Comparison of ENCODE assay signal across 10 cellular contexts in the genomic region with DNA sequence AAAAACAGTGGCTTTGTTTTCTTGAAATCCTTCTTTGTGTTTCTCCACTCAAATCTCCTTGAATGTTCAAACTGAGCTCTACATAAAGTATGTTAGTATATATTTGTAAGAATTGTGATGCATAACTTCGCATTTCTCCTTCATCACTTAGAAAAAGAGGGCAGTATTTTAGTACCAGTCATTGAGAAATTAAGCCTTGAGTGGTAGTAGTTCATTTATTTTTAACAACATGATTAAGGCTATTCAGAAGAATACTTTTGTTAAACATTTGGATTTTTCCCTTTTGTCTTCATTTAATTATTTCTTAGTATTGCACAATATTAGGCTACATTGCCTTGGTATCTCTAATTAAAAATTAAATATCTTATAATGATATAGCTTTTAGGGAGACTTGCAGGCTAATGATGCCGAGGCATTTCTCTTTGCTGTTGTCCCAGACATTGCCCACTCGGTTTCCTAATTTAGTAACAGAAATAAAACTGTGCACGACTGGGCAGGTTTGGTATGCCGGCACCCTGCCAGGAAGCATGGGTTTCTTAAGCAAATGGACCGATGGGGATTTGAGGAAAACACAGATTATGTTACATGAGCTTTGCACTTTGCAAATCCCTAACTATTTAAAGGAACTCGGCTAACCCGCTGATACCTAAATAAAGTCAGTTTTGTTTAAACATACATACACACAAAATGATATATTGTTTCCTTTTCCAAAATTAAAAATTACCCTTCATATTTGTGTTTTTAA. TPM values are rescaled to one million over a fixed set of nuclear protein-coding genes. Genes with fewer than 3 reads are reported as not detected.
DNase-seq lines count a peak whose midpoint lies in the region; ATAC-seq, FAIRE-seq and TF ChIP-seq lines count a peak whose summit lies in the region.
"Had no signal": no experiment of that assay in that cellular context is flagged by ENCODE, and none has a peak within 500 bp of the region (broad histone marks: within the 10 kb centered on the region; RNA-seq: fewer than 3 reads in every experiment).

No MANE protein-coding gene starts in this region.

- no peak overlapping the region for H3K4me3 Mint-ChIP-seq in stimulated activated naive B cell treated with anti-CD40 and anti-IgM and Interleukin-4, amounts not matched to agents 10 μg/mL and 1 μg/mL and 100 μg/mL, for 72 hours

- H3K36me3 ChIP-seq in heart left ventricle: no peaks in the 10 kb centered on the region
- no peaks in the 10 kb centered on the region for H3K36me3 ChIP-seq in stomach

- TF ChIP-seq CTCF in heart left ventricle (IDR thresholded peaks at IDR 0.05) (no peak), stomach (IDR thresholded peaks at IDR 0.05) (no peak), omental fat pad (IDR thresholded peaks at IDR 0.05) (no peak)

- intact Hi-C loops in heart left ventricle (cut with DNase I): loop anchor here in 2 of 10 donors (5.0 kb wide), 2 partner anchors 36 to 261 kb away; partner anchors contain the start of gene MEF2A (in 1 of the 2)
- intact Hi-C loops in stomach (cut with DNase I; ENCODE audit: low total_unique reads): no loop called here
- intact Hi-C loops in posterior cingulate gyrus (cut with DNase I): no loop called here

- H3K4me1 Mint-ChIP-seq in stimulated activated naive B cell treated with anti-CD40 and anti-IgM and Interleukin-4, amounts not matched to agents 10 μg/mL and 1 μg/mL and 100 μg/mL, for 72 hours: no peaks in the 10 kb centered on the region

- H3K27ac Mint-ChIP-seq in stimulated activated naive B cell treated with anti-CD40 and anti-IgM and Interleukin-4, amounts not matched to agents 10 μg/mL and 1 μg/mL and 100 μg/mL, for 72 hours: no peak overlapping the region

- H3K9me3 Mint-ChIP-seq in stimulated activated naive B cell treated with anti-CD40 and anti-IgM and Interleukin-4, amounts not matched to agents 10 μg/mL and 1 μg/mL and 100 μg/mL, for 72 hours: no peaks in the 10 kb centered on the region

- 17 to 25% (median 20%) methylated on average over 8 of the region's 8 CpGs for WGBS in heart left ventricle, 4 donors
- WGBS in stomach, 5 donors: 22 to 36% (median 28%) methylated on average over 8 of the region's 8 CpGs

- H3K4me3 ChIP-seq in heart left ventricle (peak overlapping the region in 7 of 12 donors; percentile 4 to 30 (median 22)), stomach (no peak overlapping the region)
- H3K4me3 ChIP-seq: testis had no signal

- DNase-seq in HTR-8/SVneo (ENCODE audit: insufficient read length, low spot score) (peak; percentile 53), SHP77 treated with DMSO at 0.1 percent for 48 hours (lab: John Stamatoyannopoulos, UW) (peak; percentile 24), heart left ventricle (peak; percentile 55 to 75 (median 61)), stomach (peak; percentile 56), omental fat pad (ENCODE audit: low spot score) (no peak), posterior cingulate gyrus (no peak)
- DNase-seq in stimulated activated naive CD8-positive, alpha-beta T cell treated with anti-CD3 and anti-CD28 coated beads, Interleukin-15, Interleukin-2, amounts not matched to agents 100 U/mL and 50 U/mL, for 24 hours: no peak
- no peak for DNase-seq in stimulated activated naive B cell treated with anti-CD40 and anti-IgM and Interleukin-4, amounts not matched to agents 10 μg/mL and 1 μg/mL and 100 μg/mL, for 72 hours
- DNase-seq: NCI-H187 treated with DMSO at 0.1 percent for 48 hours had no signal

- H3K27ac ChIP-seq in heart left ventricle (peak overlapping the region in 11 of 12 donors; percentile 15 to 84 (median 56)), stomach (no peak overlapping the region)
- H3K27ac ChIP-seq: testis had no signal

- H3K27me3 ChIP-seq in heart left ventricle (no peaks in the 10 kb centered on the region), stomach (no peaks in the 10 kb centered on the region)
- H3K27me3 ChIP-seq: testis had no signal

- FAIRE-seq in HTR-8/SVneo (lab: Jason Lieb, UNC): no peak

- TF ChIP-seq POLR2A in heart left ventricle (IDR thresholded peaks at IDR 0.05) (no peak), stomach (IDR thresholded peaks at IDR 0.05) (no peak)

- no peaks in the 10 kb centered on the region for H3K9me3 ChIP-seq in heart left ventricle
- no peaks in the 10 kb centered on the region for H3K9me3 ChIP-seq in stomach
- H3K9me3 ChIP-seq: testis had no signal

- peak; percentile 59 to 75 (median 64) for ATAC-seq in heart left ventricle
- no peak for ATAC-seq in omental fat pad (ENCODE audit: low FRiP score)
- ATAC-seq in stimulated activated naive CD8-positive, alpha-beta T cell treated with anti-CD3 and anti-CD28 coated beads, Interleukin-15, Interleukin-2, amounts not matched to agents 100 U/mL and 50 U/mL, for 24 hours: no peak
- ATAC-seq in stimulated activated naive B cell treated with anti-CD40 and anti-IgM and Interleukin-4, amounts not matched to agents 10 μg/mL and 1 μg/mL and 100 μg/mL, for 72 hours (replicated peaks): no peak

- TF ChIP-seq EP300 in stomach (IDR thresholded peaks at IDR 0.05): no peak

- no peaks in the 10 kb centered on the region for H3K27me3 Mint-ChIP-seq in stimulated activated naive B cell treated with anti-CD40 and anti-IgM and Interleukin-4, amounts not matched to agents 10 μg/mL and 1 μg/mL and 100 μg/mL, for 72 hours

- peaks cover 0 to 24% (median 6%) of the 10 kb centered on the region in 12 donors for H3K4me1 ChIP-seq in heart left ventricle
- H3K4me1 ChIP-seq in stomach: peaks cover 7 to 27% (median 16%) of the 10 kb centered on the region in 4 donors

- H3K36me3 Mint-ChIP-seq in stimulated activated naive B cell treated with anti-CD40 and anti-IgM and Interleukin-4, amounts not matched to agents 10 μg/mL and 1 μg/mL and 100 μg/mL, for 72 hours: peaks cover 0 to 16% of the 10 kb centered on the region in 2 donors

RNA-seq across cellular contexts. Expression of gene LRRC28, which starts 54.7 kb away (rescaled TPM):
- 10 to 100 TPM; 16.0 to 28.6 (median 21.3) TPM for total RNA-seq in heart left ventricle
- 10 to 100 TPM in 1 of 2 donors, 1 to 10 TPM in 1; 5.1 to 13.2 TPM for polyA plus RNA-seq in heart left ventricle
- total RNA-seq in stomach: 10 to 100 TPM; 21.4 to 82.6 (median 28.0) TPM
- polyA plus RNA-seq in stomach: 10 to 100 TPM in 2 of 3 donors, 1 to 10 TPM in 1; 9.6 to 32.5 (median 13.6) TPM
- 10 to 100 TPM; 27.6 to 32.3 (median 30.5) TPM for total RNA-seq in omental fat pad

RNA-seq across cellular contexts. Expression of gene TTC23, which starts 56.6 kb away (rescaled TPM):
- total RNA-seq in heart left ventricle (10 to 100 TPM in 8 of 9 donors, 1 to 10 TPM in 1; 9.3 to 19.5 (median 12.4) TPM), stomach (10 to 100 TPM in 4 of 5 donors, 1 to 10 TPM in 1; 3.8 to 75.3 (median 25.0) TPM), omental fat pad (10 to 100 TPM; 11.9 to 42.2 (median 19.9) TPM)
- polyA plus RNA-seq in heart left ventricle (1 to 10 TPM; 5.7 to 8.9 TPM), stomach (10 to 100 TPM in 1 of 3 donors, 1 to 10 TPM in 2; 6.9 to 13.3 (median 7.7) TPM)

Comparison
In these comparisons a context has a peak if more than half of its experiments do, and no peak if none do; other contexts are left out.
1. DNase-seq: peak in HTR-8/SVneo (single experiment), SHP77 treated with DMSO at 0.1 percent for 48 hours (single experiment), heart left ventricle (5 of 5) and stomach (single experiment); none in omental fat pad (single experiment), posterior cingulate gyrus (0 of 10), stimulated activated naive CD8-positive, alpha-beta T cell treated with anti-CD3 and anti-CD28 coated beads, Interleukin-15, Interleukin-2, amounts not matched to agents 100 U/mL and 50 U/mL, for 24 hours (single experiment) and stimulated activated naive B cell treated with anti-CD40 and anti-IgM and Interleukin-4, amounts not matched to agents 10 μg/mL and 1 μg/mL and 100 μg/mL, for 72 hours (single experiment).
2. ATAC-seq: peak in heart left ventricle (4 of 4); none in omental fat pad (single experiment), stimulated activated naive CD8-positive, alpha-beta T cell treated with anti-CD3 and anti-CD28 coated beads, Interleukin-15, Interleukin-2, amounts not matched to agents 100 U/mL and 50 U/mL, for 24 hours (single experiment) and stimulated activated naive B cell treated with anti-CD40 and anti-IgM and Interleukin-4, amounts not matched to agents 10 μg/mL and 1 μg/mL and 100 μg/mL, for 72 hours (0 of 2).
3. H3K27ac ChIP-seq: peak in heart left ventricle (11 of 12); none in stomach (0 of 5).
4. H3K4me3 ChIP-seq: peak in heart left ventricle (7 of 12); none in stomach (0 of 4).